1 cellular context compared by ENCODE assay signal in the genomic region with DNA sequence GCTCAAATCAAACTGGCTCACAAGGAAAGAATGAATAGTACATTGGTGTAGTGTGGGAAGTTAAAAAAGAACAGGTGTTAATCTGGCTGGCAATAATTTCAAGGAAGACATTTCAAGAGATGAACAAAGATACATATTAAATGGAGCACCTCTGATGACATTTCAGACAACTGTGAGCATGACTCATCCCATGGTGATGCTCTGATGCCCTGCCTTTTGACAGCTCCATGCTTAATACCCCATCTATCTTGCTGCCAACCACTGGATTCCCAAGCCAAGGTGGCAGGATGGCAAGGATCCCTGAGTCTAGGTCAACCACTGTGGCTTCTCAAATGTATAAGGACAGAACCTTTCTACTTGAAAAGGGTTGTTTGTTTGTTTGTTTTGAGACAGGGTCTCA.
TF ChIP-seq lines count a peak whose summit lies in the region.

No MANE protein-coding gene starts in this region.

TF ChIP-seq in K562, 482 proteins besides CTCF, POLR2A, EP300 and RAD21:
- no peak for TF ChIP-seq ZNF253 (CRISPR knock-in tag; conservative IDR thresholded peaks at IDR 0.05)
- no peak for TF ChIP-seq C11orf30 (IDR thresholded peaks at IDR 0.05; ENCODE audit: low read depth)
- TF ChIP-seq ZNF584 (CRISPR knock-in tag; IDR thresholded peaks at IDR 0.05; ENCODE audit: low read depth): no peak
- TF ChIP-seq, protein P1, sequence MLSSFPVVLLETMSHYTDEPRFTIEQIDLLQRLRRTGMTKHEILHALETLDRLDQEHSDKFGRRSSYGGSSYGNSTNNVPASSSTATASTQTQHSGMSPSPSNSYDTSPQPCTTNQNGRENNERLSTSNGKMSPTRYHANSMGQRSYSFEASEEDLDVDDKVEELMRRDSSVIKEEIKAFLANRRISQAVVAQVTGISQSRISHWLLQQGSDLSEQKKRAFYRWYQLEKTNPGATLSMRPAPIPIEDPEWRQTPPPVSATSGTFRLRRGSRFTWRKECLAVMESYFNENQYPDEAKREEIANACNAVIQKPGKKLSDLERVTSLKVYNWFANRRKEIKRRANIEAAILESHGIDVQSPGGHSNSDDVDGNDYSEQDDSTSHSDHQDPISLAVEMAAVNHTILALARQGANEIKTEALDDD (IDR thresholded peaks at IDR 0.05): no peak
- no peak for TF ChIP-seq ARID1B (IDR thresholded peaks at IDR 0.05)
- TF ChIP-seq TOE1 (IDR thresholded peaks at IDR 0.05; ENCODE audit: borderline replicate concordance): no peak
- no peak for TF ChIP-seq TOE1 (CRISPR knock-in tag; IDR thresholded peaks at IDR 0.05; ENCODE audit: borderline replicate concordance, low read depth)
- TF ChIP-seq CREB1 (IDR thresholded peaks at IDR 0.05): no peak
- no peak for TF ChIP-seq CREB1 (CRISPR knock-in tag; IDR thresholded peaks at IDR 0.05)
- TF ChIP-seq MEIS2 (IDR thresholded peaks at IDR 0.05; ENCODE audit: partially characterized antibody): peak; percentile 51
- TF ChIP-seq, protein P2, sequence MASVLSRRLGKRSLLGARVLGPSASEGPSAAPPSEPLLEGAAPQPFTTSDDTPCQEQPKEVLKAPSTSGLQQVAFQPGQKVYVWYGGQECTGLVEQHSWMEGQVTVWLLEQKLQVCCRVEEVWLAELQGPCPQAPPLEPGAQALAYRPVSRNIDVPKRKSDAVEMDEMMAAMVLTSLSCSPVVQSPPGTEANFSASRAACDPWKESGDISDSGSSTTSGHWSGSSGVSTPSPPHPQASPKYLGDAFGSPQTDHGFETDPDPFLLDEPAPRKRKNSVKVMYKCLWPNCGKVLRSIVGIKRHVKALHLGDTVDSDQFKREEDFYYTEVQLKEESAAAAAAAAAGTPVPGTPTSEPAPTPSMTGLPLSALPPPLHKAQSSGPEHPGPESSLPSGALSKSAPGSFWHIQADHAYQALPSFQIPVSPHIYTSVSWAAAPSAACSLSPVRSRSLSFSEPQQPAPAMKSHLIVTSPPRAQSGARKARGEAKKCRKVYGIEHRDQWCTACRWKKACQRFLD (CRISPR knock-in tag; IDR thresholded peaks at IDR 0.05): no peak
- TF ChIP-seq, protein P3, sequence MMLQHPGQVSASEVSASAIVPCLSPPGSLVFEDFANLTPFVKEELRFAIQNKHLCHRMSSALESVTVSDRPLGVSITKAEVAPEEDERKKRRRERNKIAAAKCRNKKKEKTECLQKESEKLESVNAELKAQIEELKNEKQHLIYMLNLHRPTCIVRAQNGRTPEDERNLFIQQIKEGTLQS (IDR thresholded peaks at IDR 0.05): peak; percentile 82
- TF ChIP-seq, protein P3 (CRISPR knock-in tag; conservative IDR thresholded peaks at IDR 0.05): no peak
- peak; percentile 54 for TF ChIP-seq JUND (IDR thresholded peaks at IDR 0.05; ENCODE audit: borderline replicate concordance, low read depth, low read length)
- TF ChIP-seq JUND (tag; IDR thresholded peaks at IDR 0.05; ENCODE audit: borderline replicate concordance, low read depth, low read length): peak; percentile 63; the same call in 2 of the 3 replicates
- no peak for TF ChIP-seq POLR3G (IDR thresholded peaks at IDR 0.05; ENCODE audit: extremely low read depth, insufficient read length, insufficient replicate concordance)
- TF ChIP-seq, protein P4, sequence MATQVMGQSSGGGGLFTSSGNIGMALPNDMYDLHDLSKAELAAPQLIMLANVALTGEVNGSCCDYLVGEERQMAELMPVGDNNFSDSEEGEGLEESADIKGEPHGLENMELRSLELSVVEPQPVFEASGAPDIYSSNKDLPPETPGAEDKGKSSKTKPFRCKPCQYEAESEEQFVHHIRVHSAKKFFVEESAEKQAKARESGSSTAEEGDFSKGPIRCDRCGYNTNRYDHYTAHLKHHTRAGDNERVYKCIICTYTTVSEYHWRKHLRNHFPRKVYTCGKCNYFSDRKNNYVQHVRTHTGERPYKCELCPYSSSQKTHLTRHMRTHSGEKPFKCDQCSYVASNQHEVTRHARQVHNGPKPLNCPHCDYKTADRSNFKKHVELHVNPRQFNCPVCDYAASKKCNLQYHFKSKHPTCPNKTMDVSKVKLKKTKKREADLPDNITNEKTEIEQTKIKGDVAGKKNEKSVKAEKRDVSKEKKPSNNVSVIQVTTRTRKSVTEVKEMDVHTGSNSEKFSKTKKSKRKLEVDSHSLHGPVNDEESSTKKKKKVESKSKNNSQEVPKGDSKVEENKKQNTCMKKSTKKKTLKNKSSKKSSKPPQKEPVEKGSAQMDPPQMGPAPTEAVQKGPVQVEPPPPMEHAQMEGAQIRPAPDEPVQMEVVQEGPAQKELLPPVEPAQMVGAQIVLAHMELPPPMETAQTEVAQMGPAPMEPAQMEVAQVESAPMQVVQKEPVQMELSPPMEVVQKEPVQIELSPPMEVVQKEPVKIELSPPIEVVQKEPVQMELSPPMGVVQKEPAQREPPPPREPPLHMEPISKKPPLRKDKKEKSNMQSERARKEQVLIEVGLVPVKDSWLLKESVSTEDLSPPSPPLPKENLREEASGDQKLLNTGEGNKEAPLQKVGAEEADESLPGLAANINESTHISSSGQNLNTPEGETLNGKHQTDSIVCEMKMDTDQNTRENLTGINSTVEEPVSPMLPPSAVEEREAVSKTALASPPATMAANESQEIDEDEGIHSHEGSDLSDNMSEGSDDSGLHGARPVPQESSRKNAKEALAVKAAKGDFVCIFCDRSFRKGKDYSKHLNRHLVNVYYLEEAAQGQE (CRISPR knock-in tag; IDR thresholded peaks at IDR 0.05; ENCODE audit: low read depth): no peak
- TF ChIP-seq POLR2H (tag; IDR thresholded peaks at IDR 0.05; ENCODE audit: low read depth): no peak
- no peak for TF ChIP-seq LARP7 (IDR thresholded peaks at IDR 0.05)
- TF ChIP-seq, protein P5, sequence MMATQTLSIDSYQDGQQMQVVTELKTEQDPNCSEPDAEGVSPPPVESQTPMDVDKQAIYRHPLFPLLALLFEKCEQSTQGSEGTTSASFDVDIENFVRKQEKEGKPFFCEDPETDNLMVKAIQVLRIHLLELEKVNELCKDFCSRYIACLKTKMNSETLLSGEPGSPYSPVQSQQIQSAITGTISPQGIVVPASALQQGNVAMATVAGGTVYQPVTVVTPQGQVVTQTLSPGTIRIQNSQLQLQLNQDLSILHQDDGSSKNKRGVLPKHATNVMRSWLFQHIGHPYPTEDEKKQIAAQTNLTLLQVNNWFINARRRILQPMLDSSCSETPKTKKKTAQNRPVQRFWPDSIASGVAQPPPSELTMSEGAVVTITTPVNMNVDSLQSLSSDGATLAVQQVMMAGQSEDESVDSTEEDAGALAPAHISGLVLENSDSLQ (IDR thresholded peaks at IDR 0.05): 0 out of 2 replicates have a peak, but pooled peaks have one; percentile 20
- TF ChIP-seq SETDB1 (IDR thresholded peaks at IDR 0.05; ENCODE audit: low read length): no peak
- TF ChIP-seq TAF1 (IDR thresholded peaks at IDR 0.05; ENCODE audit: control insufficient read depth, extremely low read depth, insufficient read depth, low read length, severe bottlenecking): no peak
- TF ChIP-seq, protein P6, sequence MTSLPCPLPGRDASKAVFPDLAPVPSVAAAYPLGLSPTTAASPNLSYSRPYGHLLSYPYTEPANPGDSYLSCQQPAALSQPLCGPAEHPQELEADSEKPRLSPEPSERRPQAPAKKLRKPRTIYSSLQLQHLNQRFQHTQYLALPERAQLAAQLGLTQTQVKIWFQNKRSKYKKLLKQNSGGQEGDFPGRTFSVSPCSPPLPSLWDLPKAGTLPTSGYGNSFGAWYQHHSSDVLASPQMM (CRISPR knock-in tag; IDR thresholded peaks at IDR 0.05): no peak
- TF ChIP-seq, protein P7, sequence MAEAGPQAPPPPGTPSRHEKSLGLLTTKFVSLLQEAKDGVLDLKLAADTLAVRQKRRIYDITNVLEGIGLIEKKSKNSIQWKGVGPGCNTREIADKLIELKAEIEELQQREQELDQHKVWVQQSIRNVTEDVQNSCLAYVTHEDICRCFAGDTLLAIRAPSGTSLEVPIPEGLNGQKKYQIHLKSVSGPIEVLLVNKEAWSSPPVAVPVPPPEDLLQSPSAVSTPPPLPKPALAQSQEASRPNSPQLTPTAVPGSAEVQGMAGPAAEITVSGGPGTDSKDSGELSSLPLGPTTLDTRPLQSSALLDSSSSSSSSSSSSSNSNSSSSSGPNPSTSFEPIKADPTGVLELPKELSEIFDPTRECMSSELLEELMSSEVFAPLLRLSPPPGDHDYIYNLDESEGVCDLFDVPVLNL (CRISPR knock-in tag; IDR thresholded peaks at IDR 0.05; ENCODE audit: low read depth): no peak
- TF ChIP-seq, protein P8, sequence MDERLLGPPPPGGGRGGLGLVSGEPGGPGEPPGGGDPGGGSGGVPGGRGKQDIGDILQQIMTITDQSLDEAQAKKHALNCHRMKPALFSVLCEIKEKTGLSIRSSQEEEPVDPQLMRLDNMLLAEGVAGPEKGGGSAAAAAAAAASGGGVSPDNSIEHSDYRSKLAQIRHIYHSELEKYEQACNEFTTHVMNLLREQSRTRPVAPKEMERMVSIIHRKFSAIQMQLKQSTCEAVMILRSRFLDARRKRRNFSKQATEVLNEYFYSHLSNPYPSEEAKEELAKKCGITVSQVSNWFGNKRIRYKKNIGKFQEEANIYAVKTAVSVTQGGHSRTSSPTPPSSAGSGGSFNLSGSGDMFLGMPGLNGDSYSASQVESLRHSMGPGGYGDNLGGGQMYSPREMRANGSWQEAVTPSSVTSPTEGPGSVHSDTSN (CRISPR knock-in tag; IDR thresholded peaks at IDR 0.05; ENCODE audit: low read depth): no peak
- TF ChIP-seq, protein P8 (tag; conservative IDR thresholded peaks at IDR 0.05; ENCODE audit: low read depth): peak; percentile 31; the same call in 1 of the 2 replicates
- 0 out of 2 replicates have a peak, but pooled peaks have one; percentile 49 for TF ChIP-seq JUN (IDR thresholded peaks at IDR 0.05; ENCODE audit: borderline replicate concordance, low read depth, low read length)
- no peak for TF ChIP-seq JUN (CRISPR knock-in tag; IDR thresholded peaks at IDR 0.05; ENCODE audit: borderline replicate concordance)
- TF ChIP-seq PHF8 (IDR thresholded peaks at IDR 0.05; ENCODE audit: borderline replicate concordance, low read length): no peak
- TF ChIP-seq ZNF583 (CRISPR knock-in tag; IDR thresholded peaks at IDR 0.05): no peak
- TF ChIP-seq FOXA1 (IDR thresholded peaks at IDR 0.05; ENCODE audit: borderline replicate concordance): no peak
- TF ChIP-seq JUNB (CRISPR knock-in tag; conservative IDR thresholded peaks at IDR 0.05): no peak
- TF ChIP-seq ZZZ3 (IDR thresholded peaks at IDR 0.05): no peak
- TF ChIP-seq ZNF764 (CRISPR knock-in tag; IDR thresholded peaks at IDR 0.05; ENCODE audit: low read depth): no peak
- no peak for TF ChIP-seq RBM34 (IDR thresholded peaks at IDR 0.05; ENCODE audit: borderline replicate concordance, insufficient read depth, low read length)
- no peak for TF ChIP-seq ZNF766 (CRISPR knock-in tag; conservative IDR thresholded peaks at IDR 0.05)
- no peak for TF ChIP-seq ASH1L (IDR thresholded peaks at IDR 0.05; ENCODE audit: borderline replicate concordance, low read depth, partially characterized antibody)
- TF ChIP-seq FOSL1 (tag; conservative IDR thresholded peaks at IDR 0.05): peak; percentile 44; the same call in 1 of the 2 replicates
- TF ChIP-seq, protein P9, sequence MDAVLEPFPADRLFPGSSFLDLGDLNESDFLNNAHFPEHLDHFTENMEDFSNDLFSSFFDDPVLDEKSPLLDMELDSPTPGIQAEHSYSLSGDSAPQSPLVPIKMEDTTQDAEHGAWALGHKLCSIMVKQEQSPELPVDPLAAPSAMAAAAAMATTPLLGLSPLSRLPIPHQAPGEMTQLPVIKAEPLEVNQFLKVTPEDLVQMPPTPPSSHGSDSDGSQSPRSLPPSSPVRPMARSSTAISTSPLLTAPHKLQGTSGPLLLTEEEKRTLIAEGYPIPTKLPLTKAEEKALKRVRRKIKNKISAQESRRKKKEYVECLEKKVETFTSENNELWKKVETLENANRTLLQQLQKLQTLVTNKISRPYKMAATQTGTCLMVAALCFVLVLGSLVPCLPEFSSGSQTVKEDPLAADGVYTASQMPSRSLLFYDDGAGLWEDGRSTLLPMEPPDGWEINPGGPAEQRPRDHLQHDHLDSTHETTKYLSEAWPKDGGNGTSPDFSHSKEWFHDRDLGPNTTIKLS (IDR thresholded peaks at IDR 0.05; ENCODE audit: borderline replicate concordance, low read depth): no peak
